1 cellular context compared by ENCODE assay signal in genomic region chrX:9482408-9482807, GRCh38.
TF ChIP-seq lines count a peak whose summit lies in the region.

No MANE protein-coding gene starts in this region.

TF ChIP-seq in GM12878, 131 proteins besides CTCF, POLR2A, EP300 and RAD21 (continued from another document):
- no peak for TF ChIP-seq NKRF (conservative IDR thresholded peaks at IDR 0.05)
- TF ChIP-seq, protein P1, sequence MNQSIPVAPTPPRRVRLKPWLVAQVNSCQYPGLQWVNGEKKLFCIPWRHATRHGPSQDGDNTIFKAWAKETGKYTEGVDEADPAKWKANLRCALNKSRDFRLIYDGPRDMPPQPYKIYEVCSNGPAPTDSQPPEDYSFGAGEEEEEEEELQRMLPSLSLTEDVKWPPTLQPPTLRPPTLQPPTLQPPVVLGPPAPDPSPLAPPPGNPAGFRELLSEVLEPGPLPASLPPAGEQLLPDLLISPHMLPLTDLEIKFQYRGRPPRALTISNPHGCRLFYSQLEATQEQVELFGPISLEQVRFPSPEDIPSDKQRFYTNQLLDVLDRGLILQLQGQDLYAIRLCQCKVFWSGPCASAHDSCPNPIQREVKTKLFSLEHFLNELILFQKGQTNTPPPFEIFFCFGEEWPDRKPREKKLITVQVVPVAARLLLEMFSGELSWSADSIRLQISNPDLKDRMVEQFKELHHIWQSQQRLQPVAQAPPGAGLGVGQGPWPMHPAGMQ (IDR thresholded peaks at IDR 0.05; ENCODE audit: borderline replicate concordance) = no peak
- no peak for TF ChIP-seq ATF7 (IDR thresholded peaks at IDR 0.05; ENCODE audit: low read depth)
TF ChIP-seq in GM12878: peak in this region for 1.
